ENCODE assay signal across 10 cellular contexts in genomic region chr5:54171645-54172384, GRCh38.
DNase-seq lines count a peak whose midpoint lies in the region; ATAC-seq and TF ChIP-seq lines count a peak whose summit lies in the region.
"Had no signal": no experiment of that assay in that cellular context is flagged by ENCODE, and none has a peak within 500 bp of the region (broad histone marks: within the 10 kb centered on the region; RNA-seq: fewer than 3 reads in every experiment).

No MANE protein-coding gene starts in this region.

- H3K36me3 Mint-ChIP-seq in CD4-positive, CD25-positive, alpha-beta regulatory T cell = peaks cover 33% of the 10 kb centered on the region
- H3K36me3 Mint-ChIP-seq in chondrocyte (ENCODE audit: low read depth) = peaks cover 2% of the 10 kb centered on the region

- in situ Hi-C loops in GM13976 (cut with MboI; ENCODE audit: low sequenced_read_pairs, unreplicated experiment) = no loop called here

- no peak overlapping the region for H3K4me2 ChIP-seq in fibroblast of lung (ENCODE audit: extremely low read depth, insufficient read depth, low read length)

- ATAC-seq in CD4-positive, CD25-positive, alpha-beta regulatory T cell (ENCODE audit: low read depth in 2 of 2) = peak; percentile 33 to 34
- peak; percentile 92 for ATAC-seq in GM19351 (IDR thresholded peaks at IDR 0.05; ENCODE audit: unreplicated experiment)

- H3K36me3 ChIP-seq in CD4-positive, CD25-positive, alpha-beta regulatory T cell (ENCODE audit: control insufficient read depth, insufficient read depth, low read length) = peaks cover 13% of the 10 kb centered on the region
- H3K36me3 ChIP-seq in fibroblast of lung (ENCODE audit: control insufficient read depth, insufficient read depth, low read length) (no peaks in the 10 kb centered on the region), right atrium auricular region (peaks cover 6% of the 10 kb centered on the region)

- H3K27ac ChIP-seq in CD4-positive, CD25-positive, alpha-beta regulatory T cell (ENCODE audit: insufficient read depth, low read length, poor library complexity, severe bottlenecking) = no peak overlapping the region
- no peak overlapping the region for H3K27ac ChIP-seq in fibroblast of lung (ENCODE audit: insufficient read depth, low read length)
- no peak overlapping the region for H3K27ac ChIP-seq in right atrium auricular region

- no peak overlapping the region for H3K4me3 Mint-ChIP-seq in CD4-positive, CD25-positive, alpha-beta regulatory T cell
- no peak overlapping the region for H3K4me3 Mint-ChIP-seq in chondrocyte (ENCODE audit: unreplicated experiment)
- H3K4me3 Mint-ChIP-seq: naive B cell had no signal

- no peaks in the 10 kb centered on the region for H3K79me2 ChIP-seq in fibroblast of lung (ENCODE audit: control insufficient read depth, insufficient read depth, low read length)

- TF ChIP-seq CTCF in fibroblast of lung (conservative IDR thresholded peaks at IDR 0.05 in 1 of 2, IDR thresholded peaks at IDR 0.05 in 1 of 2; ENCODE audit: low read depth in 1 of 2, low read length in 2 of 2) (no peak), right atrium auricular region (IDR thresholded peaks at IDR 0.05) (no peak), GM13976 (IDR thresholded peaks at IDR 0.05; ENCODE audit: borderline replicate concordance, control extremely low read depth, extremely low read depth, insufficient read depth, missing control alignments) (no peak), chondrocyte (IDR thresholded peaks at IDR 0.05) (no peak)

- peaks cover 0 to 13% (median 1%) of the 10 kb centered on the region in 7 donors for H3K9me3 Mint-ChIP-seq in CD4-positive, CD25-positive, alpha-beta regulatory T cell
- H3K9me3 Mint-ChIP-seq in chondrocyte (ENCODE audit: low read depth) = no peaks in the 10 kb centered on the region

- peak in 1 of 3 donors; percentile 47 for DNase-seq in CD4-positive, CD25-positive, alpha-beta regulatory T cell
- peak; percentile 36 for DNase-seq in NCI-H2196 (lab: John Stamatoyannopoulos, UW; ENCODE audit: unreplicated experiment)
- peak; percentile 44 to 79 for DNase-seq in fibroblast of lung (ENCODE audit: low read depth in 2 of 2)
- no peak for DNase-seq in right atrium auricular region (ENCODE audit: low spot score)
- DNase-seq in SHP77 treated with DMSO at 0.1 percent for 48 hours (lab: John Stamatoyannopoulos, UW) = no peak
- no peak for DNase-seq in GM13976 (ENCODE audit: low spot score)
- no peak for DNase-seq in chondrocyte (ENCODE audit: low spot score)
- DNase-seq: naive B cell, SW 1271 had no signal

- no peaks in the 10 kb centered on the region for H3K4me1 ChIP-seq in CD4-positive, CD25-positive, alpha-beta regulatory T cell (ENCODE audit: control insufficient read depth, insufficient read depth, low read length, poor library complexity, severe bottlenecking)
- H3K4me1 ChIP-seq in fibroblast of lung (ENCODE audit: control insufficient read depth, extremely low read depth, insufficient read depth, low read length) (no peaks in the 10 kb centered on the region), right atrium auricular region (no peaks in the 10 kb centered on the region)

- no peak overlapping the region for H3K9ac ChIP-seq in fibroblast of lung (ENCODE audit: insufficient read depth, low read length)

- H3K4me3 ChIP-seq in CD4-positive, CD25-positive, alpha-beta regulatory T cell (ENCODE audit: low read depth, low read length) = no peak overlapping the region
- H3K4me3 ChIP-seq in fibroblast of lung (replicated peaks in 1 of 4; ENCODE audit: control extremely low read depth in 1 of 4, insufficient read depth in 1 of 4, low read depth in 3 of 4, low read length in 4 of 4) = no peak overlapping the region
- H3K4me3 ChIP-seq in right atrium auricular region = no peak overlapping the region

- no peaks in the 10 kb centered on the region for H3K27me3 ChIP-seq in CD4-positive, CD25-positive, alpha-beta regulatory T cell (ENCODE audit: control insufficient read depth, insufficient read depth, low read length)
- H3K27me3 ChIP-seq in fibroblast of lung (ENCODE audit: control insufficient read depth, insufficient read depth, low read length) (no peaks in the 10 kb centered on the region), right atrium auricular region (no peaks in the 10 kb centered on the region)

- no peaks in the 10 kb centered on the region for H4K20me1 ChIP-seq in fibroblast of lung (ENCODE audit: control insufficient read depth, extremely low read depth, insufficient read depth, low read length)

- peaks cover 13 to 27% (median 20%) of the 10 kb centered on the region in 4 donors for H3K4me1 Mint-ChIP-seq in CD4-positive, CD25-positive, alpha-beta regulatory T cell
- no peaks in the 10 kb centered on the region for H3K4me1 Mint-ChIP-seq in chondrocyte (ENCODE audit: low read depth)

- H3K9me3 ChIP-seq in CD4-positive, CD25-positive, alpha-beta regulatory T cell (ENCODE audit: control insufficient read depth in 2 of 2, low read length in 2 of 2) = no peaks in the 10 kb centered on the region
- H3K9me3 ChIP-seq in fibroblast of lung (ENCODE audit: control insufficient read depth, insufficient read depth, low read depth, low read length) (no peaks in the 10 kb centered on the region), right atrium auricular region (no peaks in the 10 kb centered on the region)

- H2AFZ ChIP-seq in fibroblast of lung (ENCODE audit: low read length) = no peak overlapping the region

- no peak overlapping the region for H3K27ac Mint-ChIP-seq in CD4-positive, CD25-positive, alpha-beta regulatory T cell
- no peak overlapping the region for H3K27ac Mint-ChIP-seq in chondrocyte (ENCODE audit: unreplicated experiment)

- H3K27me3 Mint-ChIP-seq in CD4-positive, CD25-positive, alpha-beta regulatory T cell = no peaks in the 10 kb centered on the region
- H3K27me3 Mint-ChIP-seq in chondrocyte (ENCODE audit: low read depth) = no peaks in the 10 kb centered on the region
- H3K27me3 Mint-ChIP-seq: naive B cell had no signal

Comparison
In these comparisons a context has a peak if more than half of its experiments do, and no peak if none do; other contexts are left out.
1. DNase-seq: peak in NCI-H2196 (single experiment) and fibroblast of lung (2 of 2); none in right atrium auricular region (single experiment), SHP77 treated with DMSO at 0.1 percent for 48 hours (single experiment), GM13976 (single experiment) and chondrocyte (single experiment).